In the genomic region with DNA sequence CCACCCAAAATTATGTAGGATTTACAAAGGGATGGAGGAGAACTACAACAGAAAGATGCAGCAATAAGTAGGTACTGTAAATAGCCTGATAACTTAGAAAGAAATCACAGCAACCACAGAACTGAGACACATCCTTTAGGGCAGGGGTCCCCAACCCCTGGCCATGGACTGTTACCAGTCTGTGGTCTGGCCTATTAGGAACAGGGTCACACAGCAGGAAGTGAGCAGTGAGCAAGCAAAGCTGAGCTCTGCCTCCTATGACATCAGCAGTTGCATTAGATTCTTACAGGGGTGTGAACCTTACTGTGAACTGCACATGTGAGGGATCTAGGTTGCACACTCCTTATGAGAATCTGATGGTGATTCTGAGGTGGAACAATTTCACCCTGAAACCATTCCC, we compare ENCODE assay signal across 19 cellular contexts.
A peak's percentile ranks its signal among the peaks of the same experiment; 100 is the strongest.
DNase-seq lines count a peak whose midpoint lies in the region; ATAC-seq and TF ChIP-seq lines count a peak whose summit lies in the region.
"Had no signal": no experiment of that assay in that cellular context is flagged by ENCODE, and none has a peak within 500 bp of the region (broad histone marks: within the 10 kb centered on the region; RNA-seq: fewer than 3 reads in every experiment).

No MANE protein-coding gene starts in this region.

- in situ Hi-C loops in brain microvascular endothelial cell (cut with HindIII; ENCODE audit: low pct_ligation_motif_present, low sequenced_read_pairs): no loop called here

- peaks cover 6% of the 10 kb centered on the region for H3K4me1 Mint-ChIP-seq in neural crest cell
- H3K4me1 Mint-ChIP-seq: B cell; CD4-positive, CD25-positive, alpha-beta regulatory T cell had no signal

- TF ChIP-seq CTCF in brain microvascular endothelial cell (IDR thresholded peaks at IDR 0.05; ENCODE audit: low read depth, low read length, missing control alignments) (no peak), fibroblast of pulmonary artery (IDR thresholded peaks at IDR 0.05; ENCODE audit: low read length, missing control alignments) (no peak), neural crest cell (conservative IDR thresholded peaks at IDR 0.05) (no peak)

- DNase-seq in HT1080 (ENCODE audit: low read depth) (peak; percentile 59), brain microvascular endothelial cell (peak; percentile 21), fibroblast of pulmonary artery (ENCODE audit: low read depth) (peak; percentile 2), neural crest cell (ENCODE audit: low read depth, low spot score) (no peak), iPS-NIHi11 (ENCODE audit: low spot score) (no peak), NCI-H82 treated with DMSO at 0.1 percent for 48 hours (lab: John Stamatoyannopoulos, UW; ENCODE audit: unreplicated experiment) (no peak), sciatic nerve (ENCODE audit: low spot score) (no peak)
- DNase-seq: Caco-2; CD4-positive, CD25-positive, alpha-beta regulatory T cell; CD8-positive, alpha-beta T cell; DMS153; DND-41; GM23248; H7; HCEC 1CT had no signal

- intact Hi-C loops in sciatic nerve (cut with DNase I): no loop called here

- peaks cover 5% of the 10 kb centered on the region for H3K36me3 Mint-ChIP-seq in neural crest cell (ENCODE audit: low read depth)
- H3K36me3 Mint-ChIP-seq: CD4-positive, CD25-positive, alpha-beta regulatory T cell; CD8-positive, alpha-beta T cell had no signal

- no peak overlapping the region for H3K4me3 Mint-ChIP-seq in neural crest cell
- H3K4me3 Mint-ChIP-seq: B cell; CD4-positive, CD25-positive, alpha-beta regulatory T cell; CD8-positive, alpha-beta T cell had no signal

- H3K4me3 ChIP-seq in brain microvascular endothelial cell (ENCODE audit: low read depth, low read length) (no peak overlapping the region), fibroblast of pulmonary artery (replicated peaks; ENCODE audit: low read depth, low read length) (no peak overlapping the region)
- H3K4me3 ChIP-seq: BLaER1, GM23248 had no signal

- no peaks in the 10 kb centered on the region for H3K36me3 ChIP-seq in brain microvascular endothelial cell (replicated peaks)
- H3K36me3 ChIP-seq: BLaER1 had no signal

- peaks cover 18% of the 10 kb centered on the region for H3K9me3 Mint-ChIP-seq in neural crest cell

- peak overlapping the region; percentile 57 for H3K27ac Mint-ChIP-seq in neural crest cell (ENCODE audit: unreplicated experiment)
- H3K27ac Mint-ChIP-seq: B cell; CD4-positive, CD25-positive, alpha-beta regulatory T cell; CD8-positive, alpha-beta T cell had no signal

- no peaks in the 10 kb centered on the region for H3K27me3 Mint-ChIP-seq in neural crest cell (ENCODE audit: low read depth)
- H3K27me3 Mint-ChIP-seq: B cell; CD4-positive, CD25-positive, alpha-beta regulatory T cell had no signal

- no peak for ATAC-seq in sciatic nerve
- ATAC-seq: CD8-positive, alpha-beta T cell had no signal

- H3K27ac ChIP-seq in brain microvascular endothelial cell: no peak overlapping the region
- H3K27ac ChIP-seq: 22Rv1, BLaER1, C4-2B, GM23248 had no signal

- H3K27me3 ChIP-seq in brain microvascular endothelial cell (replicated peaks): no peaks in the 10 kb centered on the region
- H3K27me3 ChIP-seq: BLaER1 had no signal

Comparison
In these comparisons a context has a peak if more than half of its experiments do, and no peak if none do; other contexts are left out.
1. DNase-seq: peak in HT1080 (single experiment), brain microvascular endothelial cell (single experiment) and fibroblast of pulmonary artery (single experiment); none in neural crest cell (single experiment), iPS-NIHi11 (single experiment), NCI-H82 treated with DMSO at 0.1 percent for 48 hours (single experiment) and sciatic nerve (single experiment).